ENCODE assay signal across 13 cellular contexts in the genomic region with DNA sequence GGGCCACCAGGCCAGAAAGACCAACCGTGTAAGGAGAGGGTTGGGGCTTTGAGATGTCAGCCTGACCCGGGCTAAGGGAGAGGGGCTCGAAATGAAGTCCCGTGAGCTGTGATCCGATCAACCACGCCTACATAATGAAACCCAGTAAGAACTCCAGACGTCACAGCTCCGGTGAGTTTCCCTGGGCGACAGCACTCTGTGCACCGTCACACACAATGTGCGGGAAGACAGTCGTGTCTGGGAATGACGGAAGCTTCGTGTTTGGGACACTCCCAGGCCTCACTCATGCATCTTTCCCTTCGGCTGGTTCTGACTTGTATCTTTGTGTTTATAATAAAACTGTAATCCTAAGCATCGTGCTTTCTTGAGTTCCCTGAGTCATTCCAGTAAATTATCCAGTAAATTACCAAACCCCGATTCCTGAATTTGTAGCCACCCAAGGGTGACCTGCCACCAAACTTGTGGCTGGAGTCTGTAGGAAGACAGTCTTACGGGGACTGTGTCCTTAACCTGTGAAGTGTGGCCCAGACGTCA. TPM values are rescaled to one million over a fixed set of nuclear protein-coding genes. Genes with fewer than 3 reads are reported as not detected.
DNase-seq lines count a peak whose midpoint lies in the region; ATAC-seq and TF ChIP-seq lines count a peak whose summit lies in the region.
"Had no signal": no experiment of that assay in that cellular context is flagged by ENCODE, and none has a peak within 500 bp of the region (broad histone marks: within the 10 kb centered on the region; RNA-seq: fewer than 3 reads in every experiment).

No MANE protein-coding gene starts in this region.

- H3K4me1 ChIP-seq in gastroesophageal sphincter (peaks cover 0 to 47% (median 21%) of the 10 kb centered on the region in 3 donors), aorta (ENCODE audit: control insufficient read depth in 1 of 2, insufficient read depth in 2 of 2, low read length in 2 of 2) (no peaks in the 10 kb centered on the region)

- CTCF ChIA-PET in CD4-positive, alpha-beta T cell (lab: Charles Lee): no interaction called here

- peak overlapping the region; percentile 86 for H3K27ac Mint-ChIP-seq in osteocyte (ENCODE audit: unreplicated experiment)
- H3K27ac Mint-ChIP-seq in CD4-positive, alpha-beta T cell: no peak overlapping the region
- H3K27ac Mint-ChIP-seq: activated CD8-positive, alpha-beta T cell treated with anti-CD3 and anti-CD28 coated beads for 36 hours had no signal

- peaks cover 14% of the 10 kb centered on the region for H3K36me3 Mint-ChIP-seq in osteocyte (ENCODE audit: unreplicated experiment)
- no peaks in the 10 kb centered on the region for H3K36me3 Mint-ChIP-seq in CD4-positive, alpha-beta T cell (ENCODE audit: low read depth)

- no peak overlapping the region for H3K4me3 Mint-ChIP-seq in osteocyte (ENCODE audit: unreplicated experiment)
- no peak overlapping the region for H3K4me3 Mint-ChIP-seq in CD4-positive, alpha-beta T cell
- H3K4me3 Mint-ChIP-seq: activated CD8-positive, alpha-beta T cell treated with anti-CD3 and anti-CD28 coated beads for 36 hours had no signal

- H3K4me3 ChIP-seq in gastroesophageal sphincter: no peak overlapping the region
- no peak overlapping the region for H3K4me3 ChIP-seq in aorta (ENCODE audit: low read length in 2 of 2)
- H3K4me3 ChIP-seq: heart left ventricle, SK-N-MC had no signal

- intact Hi-C loops in aorta (cut with DNase I): no loop called here
- intact Hi-C loops in CD4-positive, alpha-beta T cell (cut with DNase I, micrococcal nuclease): no loop called here

- TF ChIP-seq CTCF in gastroesophageal sphincter (IDR thresholded peaks at IDR 0.05) (no peak), osteocyte (IDR thresholded peaks at IDR 0.05) (no peak)
- no peak for TF ChIP-seq CTCF in CD4-positive, alpha-beta T cell (IDR thresholded peaks at IDR 0.05)

- H3K4me1 Mint-ChIP-seq in osteocyte (ENCODE audit: unreplicated experiment): peaks cover 49% of the 10 kb centered on the region
- no peaks in the 10 kb centered on the region for H3K4me1 Mint-ChIP-seq in CD4-positive, alpha-beta T cell (ENCODE audit: low read depth)
- H3K4me1 Mint-ChIP-seq: IgD-negative memory B cell had no signal

- H3K36me3 ChIP-seq in gastroesophageal sphincter (no peaks in the 10 kb centered on the region), aorta (ENCODE audit: control insufficient read depth in 1 of 2, insufficient read depth in 2 of 2, low read length in 1 of 2) (no peaks in the 10 kb centered on the region)
- H3K36me3 ChIP-seq: heart left ventricle had no signal

- no peaks in the 10 kb centered on the region for H3K27me3 ChIP-seq in gastroesophageal sphincter
- H3K27me3 ChIP-seq in aorta (ENCODE audit: control insufficient read depth in 1 of 2, insufficient read depth in 2 of 2, low read length in 1 of 2): no peaks in the 10 kb centered on the region
- no peaks in the 10 kb centered on the region for H3K27me3 ChIP-seq in CD4-positive, alpha-beta T cell (ENCODE audit: control insufficient read depth, insufficient read depth, low read length)
- H3K27me3 ChIP-seq: heart left ventricle had no signal

- H3K9me3 ChIP-seq in gastroesophageal sphincter (peaks cover 0 to 8% (median 0%) of the 10 kb centered on the region in 3 donors), aorta (ENCODE audit: control insufficient read depth, low read length) (no peaks in the 10 kb centered on the region)
- H3K9me3 ChIP-seq in CD4-positive, alpha-beta T cell (ENCODE audit: control insufficient read depth, low read length): no peaks in the 10 kb centered on the region

- peaks cover 16% of the 10 kb centered on the region for H3K9me3 Mint-ChIP-seq in osteocyte (ENCODE audit: unreplicated experiment)
- peaks cover 6% of the 10 kb centered on the region for H3K9me3 Mint-ChIP-seq in CD4-positive, alpha-beta T cell

- H3K27me3 Mint-ChIP-seq in osteocyte (ENCODE audit: unreplicated experiment): no peaks in the 10 kb centered on the region
- peaks cover 4% of the 10 kb centered on the region for H3K27me3 Mint-ChIP-seq in CD4-positive, alpha-beta T cell
- H3K27me3 Mint-ChIP-seq: activated CD8-positive, alpha-beta T cell treated with anti-CD3 and anti-CD28 coated beads for 36 hours had no signal

- DNase-seq in activated effector memory CD4-positive, alpha-beta T cell treated with anti-CD3 and anti-CD28 coated beads, Interleukin-2, amount 50 U/mL, for 16 hours: peak; percentile 56
- DNase-seq in activated effector memory CD4-positive, alpha-beta T cell treated with Interleukin-2 at 50 U/mL for 16 hours: no peak
- DNase-seq in osteocyte (ENCODE audit: extremely low spot score, unreplicated experiment) (no peak), aorta (no peak)
- DNase-seq in CD4-positive, alpha-beta T cell: no peak
- DNase-seq: activated CD8-positive, alpha-beta T cell treated with anti-CD3 and anti-CD28 coated beads for 36 hours; NCI-H2171 had no signal

- TF ChIP-seq EP300 in gastroesophageal sphincter (IDR thresholded peaks at IDR 0.05): no peak

- H3K27ac ChIP-seq in gastroesophageal sphincter (peak overlapping the region in 3 of 4 donors; percentile 72 to 83 (median 74)), aorta (ENCODE audit: low read depth in 1 of 2, low read length in 2 of 2) (no peak overlapping the region)
- no peak overlapping the region for H3K27ac ChIP-seq in CD4-positive, alpha-beta T cell (ENCODE audit: low read depth, low read length)
- H3K27ac ChIP-seq: SK-N-MC had no signal

- 33 to 50% methylated on average over 7 to 16 of the region's 19 CpGs for WGBS in gastroesophageal sphincter (ENCODE audit: low coverage in 1 of 2), 2 donors
- WGBS in aorta, 2 donors: 86 to 91% methylated on average over 19 of the region's 19 CpGs

- no peak for TF ChIP-seq POLR2A in gastroesophageal sphincter (IDR thresholded peaks at IDR 0.05)

- POLR2A ChIA-PET in CD4-positive, alpha-beta T cell (lab: Charles Lee): no interaction called here

- peak; percentile 47 for ATAC-seq in gastroesophageal sphincter
- peak; percentile 6 for ATAC-seq in aorta (ENCODE audit: low FRiP score)
- ATAC-seq in CD4-positive, alpha-beta T cell (ENCODE audit: poor library complexity): no peak
- ATAC-seq in GM19035 (IDR thresholded peaks at IDR 0.05; ENCODE audit: unreplicated experiment): no peak
- ATAC-seq in GM21528 (IDR thresholded peaks at IDR 0.05; ENCODE audit: low FRiP score, unreplicated experiment): no peak
- ATAC-seq: activated CD8-positive, alpha-beta T cell treated with anti-CD3 and anti-CD28 coated beads for 36 hours had no signal

RNA-seq across cellular contexts. Expression of gene CYP27C1, which starts 44.2 kb away (rescaled TPM):
- under 1 TPM; 0.12 to 0.52 (median 0.28) TPM for total RNA-seq in gastroesophageal sphincter
- total RNA-seq in osteocyte: 21.9 and 24.9 TPM in 2 replicates
- total RNA-seq in aorta: under 1 TPM; 0.16 to 0.42 TPM
- not detected for polyA plus RNA-seq in aorta
- total RNA-seq in CD4-positive, alpha-beta T cell: not detected
- total RNA-seq: activated CD8-positive, alpha-beta T cell treated with anti-CD3 and anti-CD28 coated beads for 36 hours had no signal
- polyA plus RNA-seq: IgD-negative memory B cell had no signal

Comparison
In these comparisons a context has a peak if more than half of its experiments do, and no peak if none do; other contexts are left out.
1. ATAC-seq: peak in gastroesophageal sphincter (single experiment) and aorta (single experiment); none in CD4-positive, alpha-beta T cell (single experiment), GM19035 (single experiment) and GM21528 (single experiment).
2. H3K27ac ChIP-seq: peak in gastroesophageal sphincter (3 of 4); none in aorta (0 of 2) and CD4-positive, alpha-beta T cell (single experiment).
3. RNA of gene CYP27C1, which starts 44.2 kb away (total RNA-seq): 21.9 to 24.9 TPM in osteocyte; 0.16 to 0.42 TPM in aorta, 0.12 to 0.52 TPM in gastroesophageal sphincter and not detected in CD4-positive, alpha-beta T cell; every median in the first group is over 10 times any median in the second.